16 cellular contexts compared by ENCODE assay signal in the genomic region with DNA sequence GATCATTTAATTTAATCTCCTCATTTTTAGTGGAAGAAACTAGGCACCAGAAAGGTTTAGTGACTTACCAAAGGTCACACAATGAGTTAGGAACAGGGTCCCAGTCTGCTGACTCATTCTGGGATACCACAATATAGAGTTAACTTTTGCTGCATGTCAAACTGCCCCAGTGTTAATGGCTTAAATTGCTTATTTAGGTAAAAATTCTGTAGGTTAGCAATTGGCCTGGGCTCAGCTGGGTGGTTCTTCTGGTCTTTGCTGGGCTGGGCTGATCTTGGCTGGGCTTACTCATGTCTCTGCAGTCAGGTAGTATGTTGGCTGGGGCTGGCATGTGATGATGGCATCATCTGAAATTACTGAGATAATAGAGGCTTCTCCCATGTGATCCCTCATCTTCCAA.
DNase-seq lines count a peak whose midpoint lies in the region; ATAC-seq, FAIRE-seq and TF ChIP-seq lines count a peak whose summit lies in the region.
"Had no signal": no experiment of that assay in that cellular context is flagged by ENCODE, and none has a peak within 500 bp of the region (broad histone marks: within the 10 kb centered on the region; RNA-seq: fewer than 3 reads in every experiment).

No MANE protein-coding gene starts in this region.

- no peaks in the 10 kb centered on the region for H3F3A ChIP-seq in GM23338 (replicated peaks; ENCODE audit: low read depth)

- ATAC-seq in GM23338 (no peak), T-helper 17 cell (no peak), GM18873 (IDR thresholded peaks at IDR 0.05; ENCODE audit: low FRiP score, unreplicated experiment) (no peak)

- H3K4me3 ChIP-seq in GM12865 (ENCODE audit: low read depth, low read length), result no peak overlapping the region
- H3K4me3 ChIP-seq in GM23338, result no peak overlapping the region
- H3K4me3 ChIP-seq in small intestine (ENCODE audit: low read depth in 1 of 2, low read length in 2 of 2), result no peak overlapping the region
- H3K4me3 ChIP-seq: BLaER1 treated with 17β-estradiol and CSF1 and Interleukin-3, amounts not matched to agents 10 nM and 100 nM had no signal

- peaks cover 7% of the 10 kb centered on the region; the same call in 1 of the 2 replicates for H3K9me2 ChIP-seq in GM23338 (ENCODE audit: insufficient read depth)

- H3K4me1 Mint-ChIP-seq in activated CD4-positive, alpha-beta T cell treated with anti-CD3 and anti-CD28 coated beads, Interleukin-2, amount 10 ng/mL, durations not matched to agents 24 days and 14 days, result peaks cover 27% of the 10 kb centered on the region
- H3K4me1 Mint-ChIP-seq in GM23338, result no peaks in the 10 kb centered on the region
- peaks cover 35% of the 10 kb centered on the region for H3K4me1 Mint-ChIP-seq in activated T-helper 2 cell treated with anti-CD3 and anti-CD28 coated beads, Interferon-gamma antibody, Interleukin-2, Interleukin-4, amounts not matched to agents 10 μg/mL and 5 μg/mL and 100 μg/mL, durations not matched to agents 14 hours and 24 hours and 36 hours (ENCODE audit: low read depth)
- no peaks in the 10 kb centered on the region for H3K4me1 Mint-ChIP-seq in T-helper 17 cell

- TF ChIP-seq CTCF in GM12865 (IDR thresholded peaks at IDR 0.05; ENCODE audit: insufficient read depth, low read depth, low read length, missing control alignments) (no peak), GM23338 (conservative IDR thresholded peaks at IDR 0.05; ENCODE audit: low read depth in 2 of 2) (no peak)

- H3K36me3 Mint-ChIP-seq in activated CD4-positive, alpha-beta T cell treated with anti-CD3 and anti-CD28 coated beads, Interleukin-2, amount 10 ng/mL, durations not matched to agents 24 days and 14 days (ENCODE audit: low read depth), result peaks cover 10% of the 10 kb centered on the region
- H3K36me3 Mint-ChIP-seq in GM23338 (ENCODE audit: low read depth), result peaks cover 6% of the 10 kb centered on the region; the same call in 2 of the 3 replicates
- peaks cover 16% of the 10 kb centered on the region for H3K36me3 Mint-ChIP-seq in activated T-helper 2 cell treated with anti-CD3 and anti-CD28 coated beads, Interferon-gamma antibody, Interleukin-2, Interleukin-4, amounts not matched to agents 10 μg/mL and 5 μg/mL and 100 μg/mL, durations not matched to agents 14 hours and 24 hours and 36 hours (ENCODE audit: low read depth)
- no peaks in the 10 kb centered on the region for H3K36me3 Mint-ChIP-seq in T-helper 17 cell (ENCODE audit: low read depth)
- H3K36me3 Mint-ChIP-seq: CD4-positive, CD25-positive, alpha-beta regulatory T cell had no signal

- DNase-seq in activated CD4-positive, alpha-beta T cell treated with anti-CD3 and anti-CD28 coated beads, Interleukin-2, amount 10 ng/mL, durations not matched to agents 24 days and 14 days, result no peak
- DNase-seq in activated CD4-positive, alpha-beta T cell treated with anti-CD3 and anti-CD28 coated beads, Interleukin-2, amount 50 U/mL, for 48 hours, result no peak
- peak; percentile 45 for DNase-seq in GM12865 (ENCODE audit: low read depth)
- DNase-seq in GM23338 (ENCODE audit: low spot score), result no peak
- no peak for DNase-seq in activated T-helper 2 cell treated with anti-CD3 and anti-CD28 coated beads, Interferon-gamma antibody, Interleukin-2, Interleukin-4, amounts not matched to agents 10 μg/mL and 5 μg/mL and 100 μg/mL, durations not matched to agents 14 hours and 24 hours and 36 hours (ENCODE audit: low spot score)
- DNase-seq in T-helper 17 cell, result no peak
- no peak for DNase-seq in small intestine
- DNase-seq: ACHN; Calu3; CD4-positive, CD25-positive, alpha-beta regulatory T cell; DMS 273 treated with DMSO at 0.1 percent for 48 hours; HCEC 1CT had no signal

- H3K9me3 Mint-ChIP-seq in activated CD4-positive, alpha-beta T cell treated with anti-CD3 and anti-CD28 coated beads, Interleukin-2, amount 10 ng/mL, durations not matched to agents 24 days and 14 days, result peaks cover 9% of the 10 kb centered on the region
- H3K9me3 Mint-ChIP-seq in GM23338, result peaks cover 19% of the 10 kb centered on the region
- H3K9me3 Mint-ChIP-seq in activated T-helper 2 cell treated with anti-CD3 and anti-CD28 coated beads, Interferon-gamma antibody, Interleukin-2, Interleukin-4, amounts not matched to agents 10 μg/mL and 5 μg/mL and 100 μg/mL, durations not matched to agents 14 hours and 24 hours and 36 hours, result peaks cover 33% of the 10 kb centered on the region

- no peak overlapping the region for H3K4me3 Mint-ChIP-seq in activated CD4-positive, alpha-beta T cell treated with anti-CD3 and anti-CD28 coated beads, Interleukin-2, amount 10 ng/mL, durations not matched to agents 24 days and 14 days
- H3K4me3 Mint-ChIP-seq in GM23338, result no peak overlapping the region
- no peak overlapping the region for H3K4me3 Mint-ChIP-seq in activated T-helper 2 cell treated with anti-CD3 and anti-CD28 coated beads, Interferon-gamma antibody, Interleukin-2, Interleukin-4, amounts not matched to agents 10 μg/mL and 5 μg/mL and 100 μg/mL, durations not matched to agents 14 hours and 24 hours and 36 hours (ENCODE audit: low read depth)
- H3K4me3 Mint-ChIP-seq in T-helper 17 cell, result no peak overlapping the region
- H3K4me3 Mint-ChIP-seq: CD4-positive, CD25-positive, alpha-beta regulatory T cell had no signal

- H4K20me1 ChIP-seq in GM23338 (replicated peaks; ENCODE audit: insufficient read depth), result no peaks in the 10 kb centered on the region
- H4K20me1 ChIP-seq: BLaER1 treated with 17β-estradiol and CSF1 and Interleukin-3, amounts not matched to agents 10 nM and 100 nM had no signal

- H3K27ac ChIP-seq in GM23338 (ENCODE audit: low read depth) (no peak overlapping the region), small intestine (ENCODE audit: low read depth in 1 of 2, low read length in 1 of 2) (no peak overlapping the region)
- H3K27ac ChIP-seq: BLaER1 treated with 17β-estradiol and CSF1 and Interleukin-3, amounts not matched to agents 10 nM and 100 nM had no signal

- no peak for FAIRE-seq in small intestine (lab: Jason Lieb, UNC)
- FAIRE-seq: GM12892, HTR-8/SVneo had no signal

- no peak overlapping the region for H3K4me2 ChIP-seq in GM23338

- no peak overlapping the region for H2AFZ ChIP-seq in GM23338

- peaks cover 4% of the 10 kb centered on the region for H3K27me3 Mint-ChIP-seq in activated CD4-positive, alpha-beta T cell treated with anti-CD3 and anti-CD28 coated beads, Interleukin-2, amount 10 ng/mL, durations not matched to agents 24 days and 14 days
- H3K27me3 Mint-ChIP-seq in GM23338 (ENCODE audit: insufficient read depth, low read depth, poor library complexity), result peaks cover 6% of the 10 kb centered on the region
- peaks cover 2% of the 10 kb centered on the region for H3K27me3 Mint-ChIP-seq in activated T-helper 2 cell treated with anti-CD3 and anti-CD28 coated beads, Interferon-gamma antibody, Interleukin-2, Interleukin-4, amounts not matched to agents 10 μg/mL and 5 μg/mL and 100 μg/mL, durations not matched to agents 14 hours and 24 hours and 36 hours (ENCODE audit: low read depth)
- no peaks in the 10 kb centered on the region for H3K27me3 Mint-ChIP-seq in T-helper 17 cell

- H3K79me2 ChIP-seq in GM23338 (replicated peaks; ENCODE audit: insufficient read depth), result no peaks in the 10 kb centered on the region

- H3K9me3 ChIP-seq in T-helper 17 cell (ENCODE audit: control insufficient read depth, low read length, poor library complexity, severe bottlenecking) (no peaks in the 10 kb centered on the region), small intestine (ENCODE audit: control insufficient read depth, low read depth) (no peaks in the 10 kb centered on the region)

- peak overlapping the region; percentile 59 for H3K27ac Mint-ChIP-seq in activated CD4-positive, alpha-beta T cell treated with anti-CD3 and anti-CD28 coated beads, Interleukin-2, amount 10 ng/mL, durations not matched to agents 24 days and 14 days
- H3K27ac Mint-ChIP-seq in GM23338 (no peak overlapping the region), T-helper 17 cell (no peak overlapping the region)
- H3K27ac Mint-ChIP-seq in activated T-helper 2 cell treated with anti-CD3 and anti-CD28 coated beads, Interferon-gamma antibody, Interleukin-2, Interleukin-4, amounts not matched to agents 10 μg/mL and 5 μg/mL and 100 μg/mL, durations not matched to agents 14 hours and 24 hours and 36 hours, result peak overlapping the region; percentile 44
- H3K27ac Mint-ChIP-seq: CD4-positive, CD25-positive, alpha-beta regulatory T cell had no signal

- H3K4me1 ChIP-seq in GM23338 (ENCODE audit: insufficient read depth) (no peaks in the 10 kb centered on the region), small intestine (ENCODE audit: control insufficient read depth in 2 of 2, insufficient read depth in 1 of 2, low read depth in 1 of 2, low read length in 1 of 2) (no peaks in the 10 kb centered on the region)

- H3K36me3 ChIP-seq in GM23338 (ENCODE audit: insufficient read depth) (no peaks in the 10 kb centered on the region), small intestine (ENCODE audit: control insufficient read depth in 2 of 2, insufficient read depth in 2 of 2, low read length in 2 of 2) (no peaks in the 10 kb centered on the region)
- H3K36me3 ChIP-seq: BLaER1 treated with 17β-estradiol and CSF1 and Interleukin-3, amounts not matched to agents 10 nM and 100 nM had no signal

- intact Hi-C loops in activated CD4-positive, alpha-beta T cell treated with anti-CD3 and anti-CD28 coated beads, Interleukin-2, amount 10 ng/mL, durations not matched to agents 24 days and 14 days (cut with micrococcal nuclease), result loop anchor here (5.0 to 10.0 kb wide), 3 partner anchors 277 to 688 kb away; a partner anchor contains a TSS
- intact Hi-C loops in activated T-helper 2 cell treated with anti-CD3 and anti-CD28 coated beads, Interferon-gamma antibody, Interleukin-2, Interleukin-4, amounts not matched to agents 10 μg/mL and 5 μg/mL and 100 μg/mL, durations not matched to agents 14 hours and 24 hours and 36 hours (cut with micrococcal nuclease), result loop anchor here (10.0 kb wide), 3 partner anchors 279 to 691 kb away; a partner anchor contains a TSS

- H3K27me3 ChIP-seq in GM23338 (ENCODE audit: insufficient read depth), result no peaks in the 10 kb centered on the region
- H3K27me3 ChIP-seq in small intestine (ENCODE audit: control insufficient read depth in 2 of 2, insufficient read depth in 2 of 2, low read length in 2 of 2), result no peaks in the 10 kb centered on the region
- H3K27me3 ChIP-seq: BLaER1 treated with 17β-estradiol and CSF1 and Interleukin-3, amounts not matched to agents 10 nM and 100 nM had no signal

TF ChIP-seq in GM23338, 12 proteins besides CTCF, POLR2A, EP300 and RAD21 (continues in another document):
- peak; percentile 96 for TF ChIP-seq ZNF331 (CRISPR knock-in tag; IDR thresholded peaks at IDR 0.05; ENCODE audit: low read depth)

Comparison
In these comparisons a context has a peak if more than half of its experiments do, and no peak if none do; other contexts are left out.
1. H3K27ac Mint-ChIP-seq: peak in activated CD4-positive, alpha-beta T cell treated with anti-CD3 and anti-CD28 coated beads, Interleukin-2, amount 10 ng/mL, durations not matched to agents 24 days and 14 days (single experiment) and activated T-helper 2 cell treated with anti-CD3 and anti-CD28 coated beads, Interferon-gamma antibody, Interleukin-2, Interleukin-4, amounts not matched to agents 10 μg/mL and 5 μg/mL and 100 μg/mL, durations not matched to agents 14 hours and 24 hours and 36 hours (single experiment); none in GM23338 (single experiment) and T-helper 17 cell (single experiment).